ENCODE assay signal across 8 cellular contexts in genomic region chr17:82022981-82023446, GRCh38. TPM values are rescaled to one million over a fixed set of nuclear protein-coding genes. Genes with fewer than 3 reads are reported as not detected.
DNase-seq lines count a peak whose midpoint lies in the region; ATAC-seq and TF ChIP-seq lines count a peak whose summit lies in the region.

Gene LRRC45, plus strand, starts transcription at chr17:82023305. Its CDS starts 339 bp downstream, at chr17:82023644.

- H3K4me3 Mint-ChIP-seq in CD4-positive, alpha-beta memory T cell: peak within 1 kb of the TSS; percentile 81 to 89 (median 86)

- CTCF ChIA-PET in CD4-positive, alpha-beta memory T cell (lab: Charles Lee; ENCODE audit: partially characterized antibody): interaction anchor here (1.0 to 7.5 kb wide), 8 partner anchors 7 to 315 kb away, joined by 3 to 81 read pairs (median 6); partner anchors contain the start of genes DCXR and NOTUM

- peaks cover 28% of the 10 kb centered on the region for H3K4me1 ChIP-seq in CD4-positive, alpha-beta memory T cell (ENCODE audit: insufficient read depth, low read length)
- H3K4me1 ChIP-seq in ectodermal cell (ENCODE audit: control insufficient read depth, insufficient read depth, low read length): peaks cover 17% of the 10 kb centered on the region

- no peaks in the 10 kb centered on the region for H3K36me3 ChIP-seq in CD4-positive, alpha-beta memory T cell (ENCODE audit: insufficient read depth, low read length)
- H3K36me3 ChIP-seq in ectodermal cell (ENCODE audit: control insufficient read depth, insufficient read depth, low read length): no peaks in the 10 kb centered on the region

- peak; percentile 99 to 100 (median 100) for DNase-seq in CD4-positive, alpha-beta memory T cell
- peak; percentile 99 for DNase-seq in HT1080 (ENCODE audit: low read depth)
- DNase-seq in NK-92 treated with Interleukin-12 subunit alpha and Interleukin-12 subunit beta, amount 100 ng/mL, for 24 hours (lab: John Stamatoyannopoulos, UW): peak; percentile 100
- DNase-seq in activated CD8-positive, alpha-beta memory T cell treated with anti-CD3 and anti-CD28 coated beads for 1 hour (ENCODE audit: extremely low read depth in 1 of 2, low read depth in 1 of 2): peak; percentile 99 to 100
- peak; percentile 99 to 100 for DNase-seq in lower leg skin (ENCODE audit: low spot score in 2 of 2)
- DNase-seq in stimulated activated CD4-positive, alpha-beta T cell treated with anti-CD3 and anti-CD28 coated beads, Interleukin-4, amount 100 ng/mL, for 24 hours: peak; percentile 100

- no peaks in the 10 kb centered on the region for H3K27me3 Mint-ChIP-seq in CD4-positive, alpha-beta memory T cell

- H3K9me3 ChIP-seq in CD4-positive, alpha-beta memory T cell (ENCODE audit: control insufficient read depth in 1 of 2, low read length in 2 of 2): no peaks in the 10 kb centered on the region
- no peaks in the 10 kb centered on the region for H3K9me3 ChIP-seq in ectodermal cell (ENCODE audit: control insufficient read depth, low read length)

- intact Hi-C loops in CD4-positive, alpha-beta memory T cell (cut with micrococcal nuclease): loop anchor here (1.0 to 5.0 kb wide), 6 partner anchors 14 to 179 kb away; partner anchors contain the start of genes ASPSCR1, DCXR, FASN and P4HB
- intact Hi-C loops in lower leg skin (cut with DNase I; ENCODE audit: low total_unique reads): no loop called here

- WGBS in ectodermal cell, 2 experiments: 0% methylated on average over 42 of the region's 42 CpGs
- WGBS in lower leg skin, 2 donors: 0% methylated on average over 34 to 36 of the region's 42 CpGs

- H3K27ac Mint-ChIP-seq in CD4-positive, alpha-beta memory T cell: peak within 1 kb of the TSS in 6 of 7 donors; percentile 68 to 89 (median 78)

- no peak for TF ChIP-seq CTCF in lower leg skin (IDR thresholded peaks at IDR 0.05)

- peaks cover 3 to 30% (median 18%) of the 10 kb centered on the region in 4 donors for H3K4me1 Mint-ChIP-seq in CD4-positive, alpha-beta memory T cell

- H3K27ac ChIP-seq in CD4-positive, alpha-beta memory T cell (ENCODE audit: low read depth, low read length): peak within 1 kb of the TSS; percentile 65
- H3K27ac ChIP-seq in ectodermal cell (ENCODE audit: insufficient read depth, low read depth, low read length, poor library complexity, severe bottlenecking): no peak within 1 kb of the TSS

- no peak for TF ChIP-seq POLR2A in lower leg skin (IDR thresholded peaks at IDR 0.05)

- H3K9me3 Mint-ChIP-seq in CD4-positive, alpha-beta memory T cell: no peaks in the 10 kb centered on the region

- POLR2A ChIA-PET in CD4-positive, alpha-beta memory T cell (lab: Charles Lee; ENCODE audit: partially characterized antibody): interaction anchor here (0.6 to 5.1 kb wide), 24 partner anchors 8 to 510 kb away, joined by 3 to 57 read pairs (median 4); partner anchors contain the start of genes ACTG1, ARHGDIA, DCXR and DUS1L

- peak within 1 kb of the TSS; percentile 44 to 72 for H3K4me3 ChIP-seq in CD4-positive, alpha-beta memory T cell (ENCODE audit: low read length in 2 of 2)
- peak within 1 kb of the TSS; percentile 79 for H3K4me3 ChIP-seq in ectodermal cell (ENCODE audit: insufficient read depth, low read depth, low read length)
- peak within 1 kb of the TSS; percentile 89 for H3K4me3 ChIP-seq in lower leg skin (ENCODE audit: low read depth, poor library complexity, severe bottlenecking)

- H3K36me3 Mint-ChIP-seq in CD4-positive, alpha-beta memory T cell: peaks cover 3% of the 10 kb centered on the region in 2 donors

- H3K27me3 ChIP-seq in CD4-positive, alpha-beta memory T cell (ENCODE audit: insufficient read depth, low read length): no peaks in the 10 kb centered on the region
- no peaks in the 10 kb centered on the region for H3K27me3 ChIP-seq in ectodermal cell (ENCODE audit: control insufficient read depth, insufficient read depth, low read length, poor library complexity, severe bottlenecking)

- peak; percentile 78 for ATAC-seq in GM21367 (IDR thresholded peaks at IDR 0.05; ENCODE audit: unreplicated experiment)

RNA-seq across cellular contexts. Expression of gene LRRC45, which starts in this region (rescaled TPM):
- 10 to 100 TPM; 18.0 to 18.7 TPM for total RNA-seq in CD4-positive, alpha-beta memory T cell
- polyA plus RNA-seq in CD4-positive, alpha-beta memory T cell: 1 to 10 TPM; 5.7 to 8.2 TPM
- 16.1 and 17.2 TPM in 2 replicates for total RNA-seq in HT1080 (2014; rRNA removed; shearing (Covaris generic))
- polyA plus RNA-seq in HT1080 (2015; cell fraction: cytosol; rRNA removed): 6.5 and 7.1 TPM in 2 replicates
- 37.2 and 37.3 TPM in 2 replicates for polyA plus RNA-seq in HT1080 (2015; cell fraction: nucleus; rRNA removed)
- polyA plus RNA-seq in ectodermal cell (2013, experiment 1 of 4): 30.0 TPM
- 27.4 TPM for polyA plus RNA-seq in ectodermal cell (2013, experiment 2 of 4)
- 24.5 TPM for polyA plus RNA-seq in ectodermal cell (2013, experiment 3 of 4)
- 21.4 TPM for polyA plus RNA-seq in ectodermal cell (2013, experiment 4 of 4)
- 10 to 100 TPM; 16.7 to 18.3 (median 17.6) TPM for total RNA-seq in lower leg skin
